8 cellular contexts compared by ENCODE assay signal in the genomic region with DNA sequence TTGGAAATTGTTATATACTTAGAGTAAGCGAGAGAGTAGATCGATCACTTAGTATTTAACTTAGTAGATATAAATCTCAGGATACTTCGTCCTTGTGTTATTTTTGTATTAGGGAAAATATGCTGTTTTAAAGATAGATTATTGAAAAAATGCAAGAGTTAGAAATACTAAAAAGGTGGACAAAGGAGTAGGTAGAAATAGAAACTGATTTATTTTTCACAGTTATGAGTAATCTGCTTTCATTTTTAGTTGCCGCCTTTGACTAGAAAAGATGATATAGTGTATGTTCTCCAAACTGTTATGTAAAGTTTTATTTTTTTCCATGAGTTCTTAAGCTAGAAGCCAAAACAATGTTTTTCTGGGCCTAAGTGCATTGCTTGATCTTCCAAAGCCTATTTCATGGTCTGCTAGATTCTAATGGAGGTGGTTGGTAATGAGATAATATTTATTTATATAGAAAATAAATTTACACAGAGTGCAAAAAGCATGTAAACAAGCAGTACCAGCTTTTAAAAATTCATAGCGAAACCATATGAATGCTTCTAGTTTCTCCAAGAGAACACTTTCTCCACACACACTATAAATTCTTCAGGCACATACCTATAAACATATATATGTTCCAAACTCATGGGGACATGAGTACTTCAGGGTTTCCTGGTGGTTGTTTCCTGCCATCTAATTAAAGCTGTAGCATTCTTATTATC.
DNase-seq lines count a peak whose midpoint lies in the region; ATAC-seq and TF ChIP-seq lines count a peak whose summit lies in the region.

No MANE protein-coding gene starts in this region.

- H3K4me3 ChIP-seq in MG63 (peak overlapping the region; percentile 12), Peyer's patch (no peak overlapping the region)

- H3K4me3 Mint-ChIP-seq in stimulated activated naive CD8-positive, alpha-beta T cell treated with anti-CD3 and anti-CD28 coated beads, Interleukin-15, amount 100 ng/mL, for 72 hours, result no peak overlapping the region

- H3K9me3 Mint-ChIP-seq in stimulated activated naive CD8-positive, alpha-beta T cell treated with anti-CD3 and anti-CD28 coated beads, Interleukin-15, amount 100 ng/mL, for 72 hours, result no peaks in the 10 kb centered on the region

- H3K27me3 Mint-ChIP-seq in stimulated activated naive CD8-positive, alpha-beta T cell treated with anti-CD3 and anti-CD28 coated beads, Interleukin-15, amount 100 ng/mL, for 72 hours, result no peaks in the 10 kb centered on the region

- no peaks in the 10 kb centered on the region for H3K4me1 ChIP-seq in Peyer's patch

- TF ChIP-seq CTCF in Peyer's patch (IDR thresholded peaks at IDR 0.05), result no peak

- peak; percentile 72 for ATAC-seq in stimulated activated naive CD8-positive, alpha-beta T cell treated with anti-CD3 and anti-CD28 coated beads, Interleukin-15, amount 100 ng/mL, for 72 hours
- no peak for ATAC-seq in stimulated activated naive CD8-positive, alpha-beta T cell treated with anti-CD3 and anti-CD28 coated beads, Interleukin-15, Interleukin-2, amounts not matched to agents 100 U/mL and 50 U/mL, for 24 hours
- ATAC-seq in HG02840 (IDR thresholded peaks at IDR 0.05; ENCODE audit: low FRiP score, unreplicated experiment), result peak; percentile 77

- H3K27ac Mint-ChIP-seq in stimulated activated naive CD8-positive, alpha-beta T cell treated with anti-CD3 and anti-CD28 coated beads, Interleukin-15, amount 100 ng/mL, for 72 hours, result no peak overlapping the region

- no peak overlapping the region for H3K27ac ChIP-seq in Peyer's patch

- H3K4me1 Mint-ChIP-seq in stimulated activated naive CD8-positive, alpha-beta T cell treated with anti-CD3 and anti-CD28 coated beads, Interleukin-15, amount 100 ng/mL, for 72 hours, result peaks cover 21% of the 10 kb centered on the region

- no peaks in the 10 kb centered on the region for H3K36me3 ChIP-seq in MG63
- no peaks in the 10 kb centered on the region for H3K36me3 ChIP-seq in Peyer's patch

- H3K27me3 ChIP-seq in MG63 (no peaks in the 10 kb centered on the region), Peyer's patch (no peaks in the 10 kb centered on the region)

- no peak for TF ChIP-seq POLR2A in Peyer's patch (IDR thresholded peaks at IDR 0.05)

- no peak for DNase-seq in stimulated activated naive CD8-positive, alpha-beta T cell treated with anti-CD3 and anti-CD28 coated beads, Interleukin-15, amount 100 ng/mL, for 72 hours
- no peak for DNase-seq in stimulated activated naive CD8-positive, alpha-beta T cell treated with anti-CD3 and anti-CD28 coated beads, Interleukin-15, Interleukin-2, amounts not matched to agents 100 U/mL and 50 U/mL, for 24 hours
- DNase-seq in MG63 (no peak), NCI-H748 (lab: John Stamatoyannopoulos, UW; ENCODE audit: unreplicated experiment) (no peak), Peyer's patch (no peak), HK-2 (ENCODE audit: unreplicated experiment) (no peak), NCI-H446 treated with DMSO at 0.1 percent for 48 hours (lab: John Stamatoyannopoulos, UW) (no peak)

- H3K9me3 ChIP-seq in MG63 (no peaks in the 10 kb centered on the region), Peyer's patch (no peaks in the 10 kb centered on the region)
